ENCODE assay signal across 16 cellular contexts in genomic region chrX:23790147-23790497, GRCh38. TPM values are rescaled to one million over a fixed set of nuclear protein-coding genes. Genes with fewer than 3 reads are reported as not detected.
DNase-seq lines count a peak whose midpoint lies in the region; ATAC-seq and TF ChIP-seq lines count a peak whose summit lies in the region.
"Had no signal": no experiment of that assay in that cellular context is flagged by ENCODE, and none has a peak within 500 bp of the region (broad histone marks: within the 10 kb centered on the region; RNA-seq: fewer than 3 reads in every experiment).

No MANE protein-coding gene starts in this region.

- no peak overlapping the region for H2AK5ac ChIP-seq in neuronal stem cell (ENCODE audit: low read depth, low read length)

- no peaks in the 10 kb centered on the region for H3K79me1 ChIP-seq in neuronal stem cell (ENCODE audit: low read depth, low read length)

- H3K4me3 ChIP-seq in body of pancreas = no peak overlapping the region
- no peak overlapping the region for H3K4me3 ChIP-seq in neuronal stem cell (ENCODE audit: low read length in 2 of 2)
- no peak overlapping the region for H3K4me3 ChIP-seq in lower leg skin (ENCODE audit: low read depth, poor library complexity, severe bottlenecking)

- no peak overlapping the region for H2BK12ac ChIP-seq in neuronal stem cell (ENCODE audit: low read length)

- WGBS in body of pancreas, 2 donors = 24 to 40% methylated on average over 3 to 11 of the region's 11 CpGs
- no CpG with 5 or more reads among the region's 11 CpGs for WGBS in neuronal stem cell (ENCODE audit: extremely low coverage in 2 of 2, insufficient read length in 2 of 2, insufficient replicate concordance in 1 of 2), 2 donors
- 98% methylated on average over 11 of the region's 11 CpGs for WGBS in lower leg skin, 2 donors

- H3K4me1 ChIP-seq in body of pancreas = no peaks in the 10 kb centered on the region
- peaks cover 0 to 2% of the 10 kb centered on the region in 2 donors for H3K4me1 ChIP-seq in neuronal stem cell (ENCODE audit: control insufficient read depth in 2 of 2, insufficient read depth in 1 of 2, low read depth in 1 of 2, low read length in 2 of 2)

- no peak overlapping the region for H3K9ac ChIP-seq in neuronal stem cell (ENCODE audit: low read depth, low read length, poor library complexity)

- H3K27me3 ChIP-seq in body of pancreas (no peaks in the 10 kb centered on the region), neuronal stem cell (ENCODE audit: control insufficient read depth in 3 of 3, insufficient read depth in 3 of 3, low read depth in 1 of 3, low read length in 3 of 3) (no peaks in the 10 kb centered on the region)

- H2BK120ac ChIP-seq in neuronal stem cell (ENCODE audit: low read depth, low read length) = no peak overlapping the region

- no peak overlapping the region for H2BK15ac ChIP-seq in neuronal stem cell (ENCODE audit: low read length)

- H3K4me3 Mint-ChIP-seq in type B pancreatic cell = peak overlapping the region; percentile 3
- H3K4me3 Mint-ChIP-seq: CD8-positive, alpha-beta T cell had no signal

- H3K36me3 ChIP-seq in body of pancreas (replicated peaks in 1 of 2; ENCODE audit: insufficient read depth in 1 of 2, low read depth in 2 of 2) = no peaks in the 10 kb centered on the region
- H3K36me3 ChIP-seq in neuronal stem cell (replicated peaks in 1 of 2; ENCODE audit: control insufficient read depth in 2 of 2, insufficient read depth in 2 of 2, low read length in 2 of 2) = peaks cover 0 to 11% of the 10 kb centered on the region in 2 donors

- peaks cover 19% of the 10 kb centered on the region for H3K36me3 Mint-ChIP-seq in type B pancreatic cell

- no peak overlapping the region for H3K4ac ChIP-seq in neuronal stem cell (ENCODE audit: low read length)

- H3K27ac ChIP-seq in body of pancreas = peak overlapping the region; percentile 15 to 70 (median 62)
- no peak overlapping the region for H3K27ac ChIP-seq in neuronal stem cell (replicated peaks; ENCODE audit: low read length)
- H3K27ac ChIP-seq: 22Rv1, RWPE1 had no signal

- H4K8ac ChIP-seq in neuronal stem cell (ENCODE audit: low read depth, low read length) = no peak overlapping the region

- no peak overlapping the region for H2BK5ac ChIP-seq in neuronal stem cell (ENCODE audit: low read length)

- H3K4me1 Mint-ChIP-seq in type B pancreatic cell (ENCODE audit: unreplicated experiment) = peaks cover 32% of the 10 kb centered on the region

- H2AFZ ChIP-seq in neuronal stem cell (ENCODE audit: low read length) = peak overlapping the region; percentile 11

- DNase-seq in DMS53 (lab: John Stamatoyannopoulos, UW) (peak; percentile 67), DMS53 treated with DMSO at 0.1 percent for 48 hours (lab: John Stamatoyannopoulos, UW; ENCODE audit: unreplicated experiment) (no peak), body of pancreas (no peak), neuronal stem cell (ENCODE audit: low spot score) (no peak), type B pancreatic cell (ENCODE audit: extremely low spot score, unreplicated experiment) (no peak), lower leg skin (ENCODE audit: low spot score in 2 of 2) (no peak)
- no peak for DNase-seq in activated T-cell treated with anti-CD3 and anti-CD28 coated beads, Interleukin-2, amount 50 U/mL, for 48 hours
- DNase-seq: CD8-positive, alpha-beta T cell; HCEC 1CT; KBM-7; NCI-H1436 treated with DMSO at 0.1 percent for 48 hours; NCI-H2029 treated with DMSO at 0.1 percent for 48 hours; NCI-H774 had no signal

- no peak overlapping the region for H3K18ac ChIP-seq in neuronal stem cell (ENCODE audit: low read length)

- H3K9me3 ChIP-seq in body of pancreas = no peaks in the 10 kb centered on the region
- no peaks in the 10 kb centered on the region for H3K9me3 ChIP-seq in neuronal stem cell (replicated peaks in 1 of 2; ENCODE audit: control insufficient read depth in 2 of 2, insufficient read depth in 1 of 2, low read depth in 1 of 2, low read length in 2 of 2)

- TF ChIP-seq POLR2A in body of pancreas (IDR thresholded peaks at IDR 0.05) (no peak), lower leg skin (IDR thresholded peaks at IDR 0.05) (no peak)

- TF ChIP-seq CTCF in body of pancreas (IDR thresholded peaks at IDR 0.05) (no peak), type B pancreatic cell (conservative IDR thresholded peaks at IDR 0.05) (no peak), lower leg skin (IDR thresholded peaks at IDR 0.05) (no peak)

- peak; percentile 63 for ATAC-seq in body of pancreas
- ATAC-seq in GM18907 (IDR thresholded peaks at IDR 0.05; ENCODE audit: unreplicated experiment) = no peak
- ATAC-seq: CD8-positive, alpha-beta T cell had no signal

- H3K9me3 Mint-ChIP-seq in type B pancreatic cell = no peaks in the 10 kb centered on the region
- H3K9me3 Mint-ChIP-seq: CD8-positive, alpha-beta T cell had no signal

- intact Hi-C loops in body of pancreas (cut with DNase I) (no loop called here), lower leg skin (cut with DNase I; ENCODE audit: low total_unique reads) (no loop called here)

- H3K27me3 Mint-ChIP-seq in type B pancreatic cell = no peaks in the 10 kb centered on the region

- H3K23ac ChIP-seq in neuronal stem cell (ENCODE audit: low read depth, low read length, poor library complexity) = no peak overlapping the region

- no peak overlapping the region for H4K91ac ChIP-seq in neuronal stem cell (ENCODE audit: low read depth, low read length, poor library complexity)

- peak overlapping the region; percentile 65 for H3K27ac Mint-ChIP-seq in type B pancreatic cell
- H3K27ac Mint-ChIP-seq: CD8-positive, alpha-beta T cell had no signal

- H3K4me2 ChIP-seq in neuronal stem cell (ENCODE audit: insufficient read depth, low read length, poor library complexity, severe bottlenecking) = no peak overlapping the region

- no peak overlapping the region for H3K14ac ChIP-seq in neuronal stem cell (ENCODE audit: low read length)

RNA-seq across cellular contexts. Expression of gene SAT1, which starts 7.1 kb away (rescaled TPM):
- total RNA-seq in body of pancreas (100 to 1,000 TPM; 483 to 493 TPM), type B pancreatic cell (ENCODE audit: low replicate concordance) (440 and 517 TPM in 2 replicates), lower leg skin (100 to 1,000 TPM; 183 to 212 (median 195) TPM)
- polyA plus RNA-seq in neuronal stem cell (2013, experiment 1 of 2) = 45.4 TPM
- polyA plus RNA-seq in neuronal stem cell (2013, experiment 2 of 2) = 44.2 TPM

RNA-seq across cellular contexts. Expression of gene ACOT9, which starts 47.0 kb away (rescaled TPM):
- 10 to 100 TPM in 1 of 2 donors, 1 to 10 TPM in 1; 6.3 to 17.9 TPM for total RNA-seq in body of pancreas
- 15.6 TPM for polyA plus RNA-seq in neuronal stem cell (2013, experiment 1 of 2)
- polyA plus RNA-seq in neuronal stem cell (2013, experiment 2 of 2) = 15.3 TPM
- total RNA-seq in type B pancreatic cell (ENCODE audit: low replicate concordance) = 37.9 and 51.2 TPM in 2 replicates
- total RNA-seq in lower leg skin = 10 to 100 TPM; 11.1 to 29.7 (median 19.3) TPM
